In the genomic region with DNA sequence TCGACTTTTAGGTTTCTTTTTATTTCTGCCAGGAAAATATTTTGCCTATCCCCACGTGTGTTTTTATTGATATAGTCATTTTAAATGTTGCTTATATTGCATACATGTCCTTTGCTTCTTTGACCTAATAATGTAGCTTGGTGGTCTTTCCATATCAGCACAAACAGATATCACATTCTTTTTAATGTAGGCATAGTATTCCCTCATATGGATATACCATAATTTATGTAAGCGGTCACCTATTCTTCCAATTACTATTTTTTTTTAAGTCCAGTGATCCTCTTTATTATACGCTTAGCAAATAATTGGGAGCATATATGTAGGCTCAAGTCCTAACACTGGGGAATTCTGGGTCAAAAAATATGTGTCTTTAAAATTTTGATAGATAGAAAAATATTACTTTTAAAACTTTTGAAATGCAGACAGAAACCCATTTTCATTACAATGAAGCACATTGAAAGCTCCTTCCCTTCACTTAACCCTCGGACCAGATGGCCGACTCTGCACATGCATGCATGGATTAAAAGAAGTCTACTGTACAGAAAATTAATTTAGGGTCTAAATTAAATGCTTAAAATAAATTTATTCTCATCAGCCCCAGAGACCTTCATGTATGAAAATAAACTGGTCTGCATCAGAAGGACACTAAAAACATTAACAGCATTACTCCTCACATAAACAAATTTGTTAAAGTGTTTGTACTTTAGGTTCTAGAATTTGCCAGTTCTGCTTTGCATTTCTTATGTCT, we compare ENCODE assay signal across 26 cellular contexts.
DNase-seq lines count a peak whose midpoint lies in the region; ATAC-seq, FAIRE-seq and TF ChIP-seq lines count a peak whose summit lies in the region.
"Had no signal": no experiment of that assay in that cellular context is flagged by ENCODE, and none has a peak within 500 bp of the region (broad histone marks: within the 10 kb centered on the region; RNA-seq: fewer than 3 reads in every experiment).

No MANE protein-coding gene starts in this region.

- H3K9me3 Mint-ChIP-seq in activated naive CD8-positive, alpha-beta T cell treated with anti-CD3 and anti-CD28 coated beads for 36 hours = no peaks in the 10 kb centered on the region
- no peaks in the 10 kb centered on the region for H3K9me3 Mint-ChIP-seq in activated naive CD8-positive, alpha-beta T cell treated with anti-CD3 and anti-CD28 coated beads, Interleukin-2, amount 50 U/mL, for 24 hours
- H3K9me3 Mint-ChIP-seq in activated T-helper 2 cell treated with anti-CD3 and anti-CD28 coated beads, Interferon-gamma antibody, Interleukin-2, Interleukin-4, amounts not matched to agents 10 μg/mL and 5 μg/mL and 100 μg/mL, durations not matched to agents 14 hours and 24 hours and 36 hours = no peaks in the 10 kb centered on the region
- H3K9me3 Mint-ChIP-seq: CD14-positive monocyte; CD4-positive, alpha-beta T cell; CD8-positive, alpha-beta memory T cell; HFFc6 had no signal

- peak overlapping the region; percentile 16 for H3K4me3 Mint-ChIP-seq in activated naive CD8-positive, alpha-beta T cell treated with anti-CD3 and anti-CD28 coated beads for 36 hours
- H3K4me3 Mint-ChIP-seq in activated naive CD8-positive, alpha-beta T cell treated with anti-CD3 and anti-CD28 coated beads, Interleukin-2, amount 50 U/mL, for 24 hours = no peak overlapping the region
- H3K4me3 Mint-ChIP-seq in activated T-helper 2 cell treated with anti-CD3 and anti-CD28 coated beads, Interferon-gamma antibody, Interleukin-2, Interleukin-4, amounts not matched to agents 10 μg/mL and 5 μg/mL and 100 μg/mL, durations not matched to agents 14 hours and 24 hours and 36 hours (ENCODE audit: low read depth) = no peak overlapping the region
- H3K4me3 Mint-ChIP-seq: CD14-positive monocyte; CD4-positive, alpha-beta T cell; CD8-positive, alpha-beta memory T cell; HFFc6 had no signal

- H3K27me3 Mint-ChIP-seq in activated naive CD8-positive, alpha-beta T cell treated with anti-CD3 and anti-CD28 coated beads for 36 hours = no peaks in the 10 kb centered on the region
- H3K27me3 Mint-ChIP-seq in activated naive CD8-positive, alpha-beta T cell treated with anti-CD3 and anti-CD28 coated beads, Interleukin-2, amount 50 U/mL, for 24 hours = no peaks in the 10 kb centered on the region
- H3K27me3 Mint-ChIP-seq in activated T-helper 2 cell treated with anti-CD3 and anti-CD28 coated beads, Interferon-gamma antibody, Interleukin-2, Interleukin-4, amounts not matched to agents 10 μg/mL and 5 μg/mL and 100 μg/mL, durations not matched to agents 14 hours and 24 hours and 36 hours (ENCODE audit: low read depth) = no peaks in the 10 kb centered on the region
- H3K27me3 Mint-ChIP-seq: CD4-positive, alpha-beta T cell; CD8-positive, alpha-beta memory T cell had no signal

- intact Hi-C loops in GM12878 (cut with micrococcal nuclease; ENCODE audit: unreplicated experiment) = no loop called here
- intact Hi-C loops in activated T-helper 2 cell treated with anti-CD3 and anti-CD28 coated beads, Interferon-gamma antibody, Interleukin-2, Interleukin-4, amounts not matched to agents 10 μg/mL and 5 μg/mL and 100 μg/mL, durations not matched to agents 14 hours and 24 hours and 36 hours (cut with micrococcal nuclease) = no loop called here

- H3K27ac ChIP-seq in GM12878 (ENCODE audit: control insufficient read depth, insufficient read depth) = no peak overlapping the region
- H3K27ac ChIP-seq: 22Rv1; BLaER1 treated with 17β-estradiol and CSF1 and Interleukin-3, amounts not matched to agents 10 nM and 100 nM had no signal

- SMC1A ChIA-PET in GM12878 (lab: Charles Lee; ENCODE audit: uncharacterized antibody, unreplicated experiment) = interaction anchor here (0.9 kb wide), 1 partner anchor 461 kb away, joined by 4 read pairs; no protein-coding TSS in a partner anchor

- no peak for TF ChIP-seq EP300 in GM12878 (IDR thresholded peaks at IDR 0.05; ENCODE audit: borderline replicate concordance in 1 of 2, control insufficient read depth in 1 of 2, low read depth in 2 of 2, low read length in 2 of 2)

- no peak overlapping the region for H2AFZ ChIP-seq in GM12878 (ENCODE audit: control insufficient read depth, low read depth, low read length)

- no peaks in the 10 kb centered on the region for H3K4me1 ChIP-seq in GM12878 (ENCODE audit: control insufficient read depth, insufficient read depth, low read length)
- H3K4me1 ChIP-seq: BE2C had no signal

- no peak overlapping the region for H3K4me2 ChIP-seq in GM12878 (ENCODE audit: control insufficient read depth, insufficient read depth)
- H3K4me2 ChIP-seq: BLaER1 treated with 17β-estradiol and CSF1 and Interleukin-3, amounts not matched to agents 10 nM and 100 nM had no signal

- H3K9me3 ChIP-seq in GM12878 (replicated peaks; ENCODE audit: control insufficient read depth, insufficient read depth, low read length) = no peaks in the 10 kb centered on the region
- H3K9me3 ChIP-seq: BE2C; BLaER1 treated with 17β-estradiol and CSF1 and Interleukin-3, amounts not matched to agents 10 nM and 100 nM; HAP-1 had no signal

- no peak for TF ChIP-seq CTCF in GM12878 (IDR thresholded peaks at IDR 0.05 in 2 of 3, conservative IDR thresholded peaks at IDR 0.05 in 1 of 3; ENCODE audit: control insufficient read depth in 2 of 3, extremely low read depth in 1 of 3, insufficient read depth in 1 of 3, low read depth in 3 of 3, low read length in 3 of 3)

- no peak overlapping the region for H3K4me3 ChIP-seq in GM12878
- H3K4me3 ChIP-seq: BLaER1 treated with 17β-estradiol and CSF1 and Interleukin-3, amounts not matched to agents 10 nM and 100 nM; HAP-1 had no signal

- no peak for DNase-seq in activated naive CD8-positive, alpha-beta T cell treated with anti-CD3 and anti-CD28 coated beads for 36 hours
- DNase-seq in activated naive CD8-positive, alpha-beta T cell treated with anti-CD3 and anti-CD28 coated beads, Interleukin-2, amount 50 U/mL, for 24 hours = no peak
- DNase-seq in GM12878 (ENCODE audit: low read depth, low spot score) = no peak
- DNase-seq in hypothalamus (lab: John Stamatoyannopoulos, UW) = no peak
- no peak for DNase-seq in NAMALWA (ENCODE audit: low spot score)
- DNase-seq in activated T-helper 2 cell treated with anti-CD3 and anti-CD28 coated beads, Interferon-gamma antibody, Interleukin-2, Interleukin-4, amounts not matched to agents 10 μg/mL and 5 μg/mL and 100 μg/mL, durations not matched to agents 14 hours and 24 hours and 36 hours (ENCODE audit: low spot score) = no peak
- DNase-seq: AML-193; BE2C; CD4-positive, alpha-beta T cell; CD8-positive, alpha-beta memory T cell; DMS 273 treated with DMSO at 0.1 percent for 48 hours; DMS79; EL; GDM1; GOT3; HFFc6 had no signal

- H3K9ac ChIP-seq in GM12878 (ENCODE audit: control insufficient read depth, insufficient read depth, low read length) = no peak overlapping the region
- H3K9ac ChIP-seq: BLaER1 treated with 17β-estradiol and CSF1 and Interleukin-3, amounts not matched to agents 10 nM and 100 nM had no signal

- CTCF ChIA-PET in GM12878 (lab: Yijun Ruan, JAX) = interaction anchor here (1.2 to 1.4 kb wide), 3 partner anchors 152 to 464 kb away, joined by 3 read pairs; no protein-coding TSS in a partner anchor

- no peak for TF ChIP-seq RAD21 in GM12878 (IDR thresholded peaks at IDR 0.05; ENCODE audit: insufficient read depth, low read depth, low read length)

- H4K20me1 ChIP-seq in GM12878 (ENCODE audit: control insufficient read depth, insufficient read depth) = no peaks in the 10 kb centered on the region

- BruUV-seq in GM12878 (replicated peaks; lab: Mats Ljungman, UMichigan) = TSS peak; percentile 14

- POLR2A ChIA-PET in GM12878 (lab: Charles Lee) = no interaction called here

- no peak overlapping the region for H3K27ac Mint-ChIP-seq in activated naive CD8-positive, alpha-beta T cell treated with anti-CD3 and anti-CD28 coated beads for 36 hours
- H3K27ac Mint-ChIP-seq in activated naive CD8-positive, alpha-beta T cell treated with anti-CD3 and anti-CD28 coated beads, Interleukin-2, amount 50 U/mL, for 24 hours = no peak overlapping the region
- no peak overlapping the region for H3K27ac Mint-ChIP-seq in activated T-helper 2 cell treated with anti-CD3 and anti-CD28 coated beads, Interferon-gamma antibody, Interleukin-2, Interleukin-4, amounts not matched to agents 10 μg/mL and 5 μg/mL and 100 μg/mL, durations not matched to agents 14 hours and 24 hours and 36 hours
- H3K27ac Mint-ChIP-seq: CD14-positive monocyte; CD4-positive, alpha-beta T cell; HFFc6 had no signal

- peaks cover 10% of the 10 kb centered on the region for H3K4me1 Mint-ChIP-seq in activated naive CD8-positive, alpha-beta T cell treated with anti-CD3 and anti-CD28 coated beads for 36 hours
- H3K4me1 Mint-ChIP-seq in activated naive CD8-positive, alpha-beta T cell treated with anti-CD3 and anti-CD28 coated beads, Interleukin-2, amount 50 U/mL, for 24 hours = peaks cover 15% of the 10 kb centered on the region
- H3K4me1 Mint-ChIP-seq in activated T-helper 2 cell treated with anti-CD3 and anti-CD28 coated beads, Interferon-gamma antibody, Interleukin-2, Interleukin-4, amounts not matched to agents 10 μg/mL and 5 μg/mL and 100 μg/mL, durations not matched to agents 14 hours and 24 hours and 36 hours (ENCODE audit: low read depth) = peaks cover 8% of the 10 kb centered on the region
- H3K4me1 Mint-ChIP-seq: CD14-positive monocyte had no signal

- H3K27me3 ChIP-seq in GM12878 (replicated peaks in 1 of 2; ENCODE audit: control insufficient read depth in 2 of 2, insufficient read depth in 2 of 2, low read length in 1 of 2) = no peaks in the 10 kb centered on the region
- H3K27me3 ChIP-seq: BE2C; BLaER1 treated with 17β-estradiol and CSF1 and Interleukin-3, amounts not matched to agents 10 nM and 100 nM had no signal

- no peak for FAIRE-seq in GM12878 (lab: Jason Lieb, UNC)
- FAIRE-seq: A204.1, D721Med, GM12891, GM18507, H54 had no signal

- H3K79me2 ChIP-seq in GM12878 (ENCODE audit: control insufficient read depth, insufficient read depth, low read length) = no peaks in the 10 kb centered on the region

- 98% methylated on average over 6 of the region's 6 CpGs for WGBS in GM12878 (ENCODE audit: insufficient coverage, insufficient replicate concordance, low lambda C conversion rate, missing lambda C conversion rate)

- ATAC-seq in activated naive CD8-positive, alpha-beta T cell treated with anti-CD3 and anti-CD28 coated beads, Interleukin-2, amount 50 U/mL, for 24 hours = no peak
- ATAC-seq in SK-N-SH treated with all-trans-retinoic acid at 6 μM for 48 hours (no peak), GM12878 (no peak)

- peaks cover 0 to 3% of the 10 kb centered on the region in 2 experiments; a peak in 2 of 4 replicates for H3K36me3 ChIP-seq in GM12878 (ENCODE audit: control insufficient read depth in 2 of 2, insufficient read depth in 2 of 2, low read length in 1 of 2)
- H3K36me3 ChIP-seq: BE2C, HAP-1 had no signal

- RAD21 ChIA-PET in GM12878 (lab: Charles Lee; ENCODE audit: unreplicated experiment) = no interaction called here

- no peak for TF ChIP-seq POLR2A in GM12878 (IDR thresholded peaks at IDR 0.05; ENCODE audit: low read depth, low read length)

- in situ Hi-C loops in GM12878 (cut with MboI) = loop anchor here (5.0 kb wide), 1 partner anchor 467 kb away; no protein-coding TSS in a partner anchor

- H3K36me3 Mint-ChIP-seq in activated naive CD8-positive, alpha-beta T cell treated with anti-CD3 and anti-CD28 coated beads for 36 hours = peaks cover 12% of the 10 kb centered on the region
- peaks cover 18% of the 10 kb centered on the region for H3K36me3 Mint-ChIP-seq in activated naive CD8-positive, alpha-beta T cell treated with anti-CD3 and anti-CD28 coated beads, Interleukin-2, amount 50 U/mL, for 24 hours (ENCODE audit: low read depth)
- H3K36me3 Mint-ChIP-seq in activated T-helper 2 cell treated with anti-CD3 and anti-CD28 coated beads, Interferon-gamma antibody, Interleukin-2, Interleukin-4, amounts not matched to agents 10 μg/mL and 5 μg/mL and 100 μg/mL, durations not matched to agents 14 hours and 24 hours and 36 hours (ENCODE audit: low read depth) = peaks cover 22% of the 10 kb centered on the region
